1 cellular context compared by ENCODE assay signal in the genomic region with DNA sequence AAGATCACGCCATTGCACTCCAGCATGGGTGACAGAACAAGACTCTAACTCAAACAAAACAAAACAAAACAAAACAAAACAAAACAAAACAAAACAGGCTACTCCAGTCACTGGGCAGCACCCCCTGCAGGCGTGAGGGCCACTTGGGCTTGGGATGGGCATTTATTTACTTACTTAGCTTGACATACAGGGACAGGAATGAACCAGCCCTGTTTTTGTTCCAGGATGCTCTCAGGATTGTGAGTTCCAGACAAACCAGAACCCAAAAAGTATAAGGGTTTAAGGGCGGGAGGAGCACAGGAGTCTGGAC.
TF ChIP-seq lines count a peak whose summit lies in the region.

No MANE protein-coding gene starts in this region.

TF ChIP-seq in HEK293, 187 proteins besides CTCF, POLR2A, EP300 and RAD21:
- TF ChIP-seq, protein P1, sequence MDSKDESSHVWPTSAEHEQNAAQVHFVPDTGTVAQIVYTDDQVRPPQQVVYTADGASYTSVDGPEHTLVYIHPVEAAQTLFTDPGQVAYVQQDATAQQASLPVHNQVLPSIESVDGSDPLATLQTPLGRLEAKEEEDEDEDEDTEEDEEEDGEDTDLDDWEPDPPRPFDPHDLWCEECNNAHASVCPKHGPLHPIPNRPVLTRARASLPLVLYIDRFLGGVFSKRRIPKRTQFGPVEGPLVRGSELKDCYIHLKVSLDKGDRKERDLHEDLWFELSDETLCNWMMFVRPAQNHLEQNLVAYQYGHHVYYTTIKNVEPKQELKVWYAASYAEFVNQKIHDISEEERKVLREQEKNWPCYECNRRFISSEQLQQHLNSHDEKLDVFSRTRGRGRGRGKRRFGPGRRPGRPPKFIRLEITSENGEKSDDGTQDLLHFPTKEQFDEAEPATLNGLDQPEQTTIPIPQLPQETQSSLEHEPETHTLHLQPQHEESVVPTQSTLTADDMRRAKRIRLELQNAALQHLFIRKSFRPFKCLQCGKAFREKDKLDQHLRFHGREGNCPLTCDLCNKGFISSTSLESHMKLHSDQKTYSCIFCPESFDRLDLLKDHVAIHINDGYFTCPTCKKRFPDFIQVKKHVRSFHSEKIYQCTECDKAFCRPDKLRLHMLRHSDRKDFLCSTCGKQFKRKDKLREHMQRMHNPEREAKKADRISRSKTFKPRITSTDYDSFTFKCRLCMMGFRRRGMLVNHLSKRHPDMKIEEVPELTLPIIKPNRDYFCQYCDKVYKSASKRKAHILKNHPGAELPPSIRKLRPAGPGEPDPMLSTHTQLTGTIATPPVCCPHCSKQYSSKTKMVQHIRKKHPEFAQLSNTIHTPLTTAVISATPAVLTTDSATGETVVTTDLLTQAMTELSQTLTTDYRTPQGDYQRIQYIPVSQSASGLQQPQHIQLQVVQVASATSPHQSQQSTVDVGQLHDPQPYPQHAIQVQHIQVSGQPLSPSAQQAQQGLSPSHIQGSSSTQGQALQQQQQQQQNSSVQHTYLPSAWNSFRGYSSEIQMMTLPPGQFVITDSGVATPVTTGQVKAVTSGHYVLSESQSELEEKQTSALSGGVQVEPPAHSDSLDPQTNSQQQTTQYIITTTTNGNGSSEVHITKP (tag by site-specific recombination; IDR thresholded peaks at IDR 0.05): peak; percentile 50; the same call in 1 of the 2 replicates
- TF ChIP-seq TRIM28 (IDR thresholded peaks at IDR 0.05; ENCODE audit: borderline replicate concordance, low read length) (no peak), ZNF341 (tag by site-specific recombination; IDR thresholded peaks at IDR 0.05; ENCODE audit: low read depth) (peak; percentile 61), ZBTB17 (tag by site-specific recombination; IDR thresholded peaks at IDR 0.05) (no peak)
